Comparison of ENCODE assay signal across 12 cellular contexts in the genomic region with DNA sequence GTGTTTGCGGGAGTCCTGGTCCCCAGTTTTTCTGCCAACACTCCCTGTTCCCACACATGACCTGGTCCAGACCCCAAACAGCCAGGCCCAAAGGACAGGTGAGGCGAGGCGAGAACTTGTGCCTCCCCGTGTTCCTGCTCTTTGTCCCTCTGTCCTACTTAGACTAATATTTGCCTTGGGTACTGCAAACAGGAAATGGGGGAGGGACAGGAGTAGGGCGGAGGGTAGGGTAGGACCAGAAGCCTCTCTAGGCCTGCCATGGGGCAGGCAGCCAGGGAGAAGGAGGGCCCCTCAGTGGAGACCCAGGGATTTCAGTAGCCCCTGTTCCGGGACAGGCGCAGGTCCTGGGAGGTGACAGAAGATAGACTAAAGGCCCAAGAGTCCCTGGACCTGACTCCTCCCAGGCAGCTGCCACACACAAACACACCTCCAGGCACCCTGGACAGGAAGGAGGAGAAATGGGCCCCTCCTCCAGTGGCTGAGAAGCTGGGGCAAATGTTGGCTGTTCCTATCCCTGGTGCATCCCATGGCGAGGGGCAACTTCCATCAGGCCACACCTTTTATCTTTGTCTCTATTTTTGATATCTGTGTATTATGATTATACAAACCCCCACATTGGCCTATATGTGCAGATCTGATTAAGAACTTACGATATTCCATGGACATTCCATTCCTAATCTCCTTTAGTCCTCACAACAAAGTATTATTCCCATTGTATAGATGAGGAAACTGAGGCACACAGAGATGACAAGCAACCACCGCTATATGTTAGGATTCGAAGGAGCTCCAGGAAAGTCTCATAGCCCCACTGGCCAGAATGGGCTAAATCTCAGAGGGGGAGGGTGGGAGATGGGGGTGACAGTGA. TPM values are rescaled to one million over a fixed set of nuclear protein-coding genes. Genes with fewer than 3 reads are reported as not detected.
A peak's percentile ranks its signal among the peaks of the same experiment; 100 is the strongest.
DNase-seq lines count a peak whose midpoint lies in the region; ATAC-seq and TF ChIP-seq lines count a peak whose summit lies in the region.
"Had no signal": no experiment of that assay in that cellular context is flagged by ENCODE, and none has a peak within 500 bp of the region (broad histone marks: within the 10 kb centered on the region; RNA-seq: fewer than 3 reads in every experiment).

No MANE protein-coding gene starts in this region.

- H3F3A ChIP-seq in GM23248 (ENCODE audit: insufficient read depth) (peaks cover 10% of the 10 kb centered on the region; the same call in 1 of the 2 replicates), PC-9 (ENCODE audit: insufficient read depth, low read depth) (no peaks in the 10 kb centered on the region)

- POLR2A ChIA-PET in PC-9 (lab: Charles Lee; ENCODE audit: unreplicated experiment) = interaction anchor here (0.6 kb wide), 1 partner anchor 35 kb away, joined by 6 read pairs; no protein-coding TSS in a partner anchor

- H4K20me1 ChIP-seq in GM23248 (ENCODE audit: insufficient read depth) (no peaks in the 10 kb centered on the region), PC-9 (ENCODE audit: insufficient read depth) (no peaks in the 10 kb centered on the region)

- no peak overlapping the region for H3K4me3 ChIP-seq in GM23248
- H3K4me3 ChIP-seq in PC-9 = no peak overlapping the region
- H3K4me3 ChIP-seq: cardiac muscle cell had no signal

- H3K27me3 ChIP-seq in GM23248 (replicated peaks; ENCODE audit: insufficient read depth) (no peaks in the 10 kb centered on the region), PC-9 (ENCODE audit: insufficient read depth, low read depth) (no peaks in the 10 kb centered on the region)
- H3K27me3 ChIP-seq: cardiac muscle cell had no signal

- H3K9me3 ChIP-seq in GM23248 (ENCODE audit: low read depth) (no peaks in the 10 kb centered on the region), PC-9 (ENCODE audit: insufficient read depth, low read depth) (no peaks in the 10 kb centered on the region)

- intact Hi-C loops in PC-9 (cut with micrococcal nuclease; ENCODE audit: unreplicated experiment) = loop anchor here (5.0 kb wide), 1 partner anchor 596 kb away; the partner anchor contains the start of gene PHF21A

- H3K4me1 ChIP-seq in GM23248 (ENCODE audit: insufficient read depth) (peaks cover 14% of the 10 kb centered on the region), PC-9 (replicated peaks; ENCODE audit: insufficient read depth) (peaks cover 28% of the 10 kb centered on the region)

- H3K36me3 ChIP-seq in GM23248 (ENCODE audit: low read depth) (no peaks in the 10 kb centered on the region), PC-9 (ENCODE audit: low read depth) (no peaks in the 10 kb centered on the region)
- H3K36me3 ChIP-seq: cardiac muscle cell had no signal

- TF ChIP-seq CTCF in 22Rv1 (IDR thresholded peaks at IDR 0.05) (no peak), PC-9 (conservative IDR thresholded peaks at IDR 0.05) (no peak)

- WGBS in GM23248 (ENCODE audit: low coverage in 1 of 2, low lambda C conversion rate in 2 of 2, missing lambda C conversion rate in 2 of 2), 2 experiments = 90 to 92% methylated on average over 11 of the region's 11 CpGs

- no peak for ATAC-seq in HG03432 (IDR thresholded peaks at IDR 0.05; ENCODE audit: unreplicated experiment)
- no peak for ATAC-seq in HG02840 (IDR thresholded peaks at IDR 0.05; ENCODE audit: low FRiP score, unreplicated experiment)

- CTCF ChIA-PET in PC-9 (lab: Charles Lee) = no interaction called here

- BruUV-seq in PC-9 (replicated peaks; lab: Mats Ljungman, UMichigan) = no TSS peak

- no peak overlapping the region for H3K4me2 ChIP-seq in GM23248 (ENCODE audit: unreplicated experiment)
- peak overlapping the region; percentile 40 for H3K4me2 ChIP-seq in PC-9

- in situ Hi-C loops in GM23248 (cut with MboI) = no loop called here

- no peak for DNase-seq in GM23248
- DNase-seq in PC-9 = no peak
- DNase-seq in islet precursor cell = peak; percentile 62
- DNase-seq in effector CD4-positive, alpha-beta T cell = no peak
- no peak for DNase-seq in COLO829 (ENCODE audit: low spot score)
- DNase-seq: stimulated activated CD4-positive, alpha-beta T cell treated with anti-CD3 and anti-CD28 coated beads, Interleukin-15, amount 100 ng/mL, for 24 hours had no signal

- H3K27ac ChIP-seq in 22Rv1 = peak overlapping the region; percentile 89
- H3K27ac ChIP-seq in GM23248 = no peak overlapping the region
- H3K27ac ChIP-seq in PC-9 = no peak overlapping the region
- H3K27ac ChIP-seq: cardiac muscle cell had no signal

- H3K9ac ChIP-seq in GM23248 = no peak overlapping the region

- no peaks in the 10 kb centered on the region for H3K9me2 ChIP-seq in GM23248 (ENCODE audit: insufficient read depth)
- H3K9me2 ChIP-seq in PC-9 (ENCODE audit: insufficient read depth) = no peaks in the 10 kb centered on the region

- peak overlapping the region; percentile 23; the same call in 1 of the 2 replicates for H2AFZ ChIP-seq in GM23248
- peak overlapping the region; percentile 56; the same call in 1 of the 2 replicates for H2AFZ ChIP-seq in PC-9

- H3K79me2 ChIP-seq in GM23248 (ENCODE audit: insufficient read depth) (no peaks in the 10 kb centered on the region), PC-9 (ENCODE audit: low read depth) (no peaks in the 10 kb centered on the region)

RNA-seq across cellular contexts. Expression of gene F2, which starts 0.6 kb away (rescaled TPM):
- total RNA-seq in GM23248 (2014; rRNA removed; shearing (Covaris generic)) = not detected in 2 replicates
- polyA plus RNA-seq in GM23248 (2016; fragmentation: Nextera tagmentation; extraction: Ambion mirVana) = not detected in 2 replicates
- total RNA-seq in PC-9 (2021) = 0.20 TPM in 1 of 2 replicates, not detected in the other
- total RNA-seq: cardiac muscle cell, glomerular endothelial cell, mononuclear cell had no signal

RNA-seq across cellular contexts. Expression of gene ZNF408, which starts 17.6 kb away (rescaled TPM):
- total RNA-seq in GM23248 (2014; rRNA removed; shearing (Covaris generic)) = 9.6 and 11.9 TPM in 2 replicates
- polyA plus RNA-seq in GM23248 (2016; fragmentation: Nextera tagmentation; extraction: Ambion mirVana) = 9.9 and 11.3 TPM in 2 replicates
- total RNA-seq in PC-9 (2021) = 13.8 and 16.2 TPM in 2 replicates

RNA-seq across cellular contexts. Expression of gene ARHGAP1, which starts 18.0 kb away (rescaled TPM):
- total RNA-seq in GM23248 (2014; rRNA removed; shearing (Covaris generic)) = 41.5 and 54.3 TPM in 2 replicates
- polyA plus RNA-seq in GM23248 (2016; fragmentation: Nextera tagmentation; extraction: Ambion mirVana) = 98.5 and 107 TPM in 2 replicates
- 60.3 and 64.2 TPM in 2 replicates for total RNA-seq in PC-9 (2021)
